Comparison of ENCODE assay signal across 7 cellular contexts in genomic region chr3:170690133-170690981, GRCh38.
A peak's percentile ranks its signal among the peaks of the same experiment; 100 is the strongest.
DNase-seq lines count a peak whose midpoint lies in the region; ATAC-seq and TF ChIP-seq lines count a peak whose summit lies in the region.

No MANE protein-coding gene starts in this region.

- peak overlapping the region in 1 of 2 donors; percentile 3 for H3K27ac ChIP-seq in prostate gland

- H3K4me1 ChIP-seq in prostate gland (replicated peaks), result no peaks in the 10 kb centered on the region

- no peaks in the 10 kb centered on the region for H3K9me3 ChIP-seq in prostate gland

- H3K36me3 ChIP-seq in GM06990 (ENCODE audit: control insufficient read depth, insufficient read depth, low read length) (no peaks in the 10 kb centered on the region), prostate gland (no peaks in the 10 kb centered on the region)

- TF ChIP-seq POLR2A in prostate gland (IDR thresholded peaks at IDR 0.05), result no peak

- ATAC-seq in HG02798 (IDR thresholded peaks at IDR 0.05; ENCODE audit: poor library complexity, unreplicated experiment), result peak; percentile 69
- no peak for ATAC-seq in GM18517 (IDR thresholded peaks at IDR 0.05; ENCODE audit: unreplicated experiment)

- H3K27me3 ChIP-seq in GM06990 (replicated peaks; ENCODE audit: control insufficient read depth, insufficient read depth, low read length), result no peaks in the 10 kb centered on the region
- H3K27me3 ChIP-seq in prostate gland (replicated peaks; ENCODE audit: insufficient read depth), result no peaks in the 10 kb centered on the region

- TF ChIP-seq CTCF in GM06990 (IDR thresholded peaks at IDR 0.05; ENCODE audit: insufficient read depth, low read length, poor library complexity, severe bottlenecking) (peak; percentile 95), prostate gland (IDR thresholded peaks at IDR 0.05) (peak; percentile 14 to 61 (median 49))

- peak; percentile 21 for DNase-seq in GM06990 (ENCODE audit: extremely low read depth, insufficient read length)
- peak; percentile 2 for DNase-seq in NCI-H748 treated with DMSO at 0.1 percent for 48 hours (lab: John Stamatoyannopoulos, UW)
- DNase-seq in activated T-cell treated with anti-CD3 and anti-CD28 coated beads for 24 hours (ENCODE audit: low read depth), result peak; percentile 22
- DNase-seq in germinal center (ENCODE audit: low spot score), result peak; percentile 68
- DNase-seq in prostate gland (ENCODE audit: low spot score), result peak; percentile 27

- WGBS in prostate gland, result 69% methylated on average over 14 of the region's 14 CpGs

- H3K4me3 ChIP-seq in GM06990 (replicated peaks; ENCODE audit: low read depth, low read length), result no peak overlapping the region
- no peak overlapping the region for H3K4me3 ChIP-seq in prostate gland

- intact Hi-C loops in prostate gland (cut with DNase I), result no loop called here

Comparison
In these comparisons a context has a peak if more than half of its experiments do, and no peak if none do; other contexts are left out.
1. DNase-seq: peak in every context shown above with its lines; median percentile 68 in germinal center; 27 in prostate gland; 22 in activated T-cell treated with anti-CD3 and anti-CD28 coated beads for 24 hours; 21 in GM06990; 2 in NCI-H748 treated with DMSO at 0.1 percent for 48 hours.